ENCODE assay signal across 12 cellular contexts in genomic region chr1:10897981-10898728, GRCh38.
DNase-seq lines count a peak whose midpoint lies in the region; ATAC-seq and TF ChIP-seq lines count a peak whose summit lies in the region.
"Had no signal": no experiment of that assay in that cellular context is flagged by ENCODE, and none has a peak within 500 bp of the region (broad histone marks: within the 10 kb centered on the region; RNA-seq: fewer than 3 reads in every experiment).

No MANE protein-coding gene starts in this region.

- peak; percentile 65 for DNase-seq in BE2C
- peak; percentile 86 for DNase-seq in UCSD-AML1 (lab: John Stamatoyannopoulos, UW; ENCODE audit: unreplicated experiment)
- peak; percentile 21 for DNase-seq in hepatocyte (ENCODE audit: low spot score)
- no peak for DNase-seq in activated CD4-positive, alpha-beta T cell treated with anti-CD3 and anti-CD28 coated beads, Interleukin-2, amount 50 U/mL, for 48 hours
- DNase-seq in NCI-H187 (lab: John Stamatoyannopoulos, UW): no peak
- DNase-seq in NCI-H2029 (lab: John Stamatoyannopoulos, UW): no peak
- DNase-seq in omental fat pad (ENCODE audit: low spot score): no peak
- DNase-seq: activated T-cell treated with anti-CD3 and anti-CD28 coated beads for 4 hours; NCI-H524 treated with DMSO at 0.1 percent for 48 hours; stimulated activated naive CD4-positive, alpha-beta T cell had no signal

- peaks cover 42% of the 10 kb centered on the region for H3K4me1 ChIP-seq in BE2C
- H3K4me1 ChIP-seq in HEK293 (ENCODE audit: control insufficient read depth, insufficient read depth, low read length): peaks cover 3% of the 10 kb centered on the region; the same call in 1 of the 2 replicates
- peaks cover 18% of the 10 kb centered on the region for H3K4me1 ChIP-seq in hepatocyte (ENCODE audit: insufficient read depth)

- CTCF ChIA-PET in HEK293 (lab: Yijun Ruan, JAX): interaction anchor here (0.5 to 0.6 kb wide), 2 partner anchors 99 to 114 kb away, joined by 3 read pairs; no protein-coding TSS in a partner anchor

- no peak overlapping the region for H2AFZ ChIP-seq in hepatocyte

- H4K20me1 ChIP-seq in hepatocyte (ENCODE audit: insufficient read depth, poor library complexity, severe bottlenecking): no peaks in the 10 kb centered on the region

- no peak overlapping the region for H3K4me3 ChIP-seq in BE2C (ENCODE audit: low read depth, low read length)
- H3K4me3 ChIP-seq in HEK293 (ENCODE audit: low read depth, low read length): no peak overlapping the region
- H3K4me3 ChIP-seq in hepatocyte: no peak overlapping the region
- H3K4me3 ChIP-seq: SK-N-MC had no signal

- H3K4me2 ChIP-seq in hepatocyte: no peak overlapping the region

- H3K9me2 ChIP-seq in hepatocyte (replicated peaks; ENCODE audit: insufficient read depth): no peaks in the 10 kb centered on the region

- no peaks in the 10 kb centered on the region for H3K79me2 ChIP-seq in hepatocyte

- ATAC-seq in omental fat pad (ENCODE audit: low FRiP score): no peak

- TF ChIP-seq CTCF in BE2C (IDR thresholded peaks at IDR 0.05; ENCODE audit: low read depth, low read length) (no peak), HEK293 (tag by site-specific recombination; IDR thresholded peaks at IDR 0.05) (no peak), hepatocyte (IDR thresholded peaks at IDR 0.05; ENCODE audit: poor library complexity) (no peak), omental fat pad (IDR thresholded peaks at IDR 0.05) (no peak)

- WGBS in hepatocyte (ENCODE audit: low lambda C conversion rate, missing lambda C conversion rate): 58% methylated on average over 14 of the region's 17 CpGs

- H3K36me3 ChIP-seq in BE2C (no peaks in the 10 kb centered on the region), HEK293 (ENCODE audit: control insufficient read depth in 2 of 2, insufficient read depth in 1 of 2, low read length in 2 of 2) (no peaks in the 10 kb centered on the region), hepatocyte (replicated peaks; ENCODE audit: insufficient read depth, low read depth) (no peaks in the 10 kb centered on the region)

- H3K9me3 ChIP-seq in BE2C (no peaks in the 10 kb centered on the region), HEK293 (ENCODE audit: control insufficient read depth, insufficient read depth, low read depth, low read length) (no peaks in the 10 kb centered on the region), hepatocyte (ENCODE audit: low read depth) (no peaks in the 10 kb centered on the region)

- POLR2A ChIA-PET in HEK293 (lab: Yijun Ruan, JAX): no interaction called here

- no peaks in the 10 kb centered on the region for H3K27me3 ChIP-seq in BE2C
- H3K27me3 ChIP-seq in hepatocyte: no peaks in the 10 kb centered on the region

- H3K27ac ChIP-seq in HEK293 (ENCODE audit: extremely low read depth, low read depth, low read length): no peak overlapping the region
- no peak overlapping the region for H3K27ac ChIP-seq in hepatocyte
- H3K27ac ChIP-seq: SK-N-MC had no signal

TF ChIP-seq in HEK293, 187 proteins besides CTCF, POLR2A, EP300 and RAD21:
- TF ChIP-seq ZXDB (tag by site-specific recombination; IDR thresholded peaks at IDR 0.05) (no peak), OSR2 (tag by site-specific recombination; IDR thresholded peaks at IDR 0.05) (0 out of 2 replicates have a peak, but pooled peaks have one; percentile 21), GLIS1 (tag by site-specific recombination; IDR thresholded peaks at IDR 0.05) (0 out of 2 replicates have a peak, but pooled peaks have one; percentile 49), ZNF335 (tag by site-specific recombination; conservative IDR thresholded peaks at IDR 0.05) (peak; percentile 57), SP2 (tag by site-specific recombination; IDR thresholded peaks at IDR 0.05) (peak; percentile 21; the same call in 1 of the 2 replicates), ZFHX2 (tag by site-specific recombination; conservative IDR thresholded peaks at IDR 0.05) (peak; percentile 42), SP7 (tag by site-specific recombination; IDR thresholded peaks at IDR 0.05) (0 out of 2 replicates have a peak, but pooled peaks have one; percentile 28), ZIC2 (tag by site-specific recombination; IDR thresholded peaks at IDR 0.05) (peak; percentile 93), KLF17 (tag by site-specific recombination; IDR thresholded peaks at IDR 0.05) (peak; percentile 55; the same call in 1 of the 2 replicates), ZNF280C (tag by site-specific recombination; IDR thresholded peaks at IDR 0.05) (no peak)

Comparison
In these comparisons a context has a peak if more than half of its experiments do, and no peak if none do; other contexts are left out.
1. DNase-seq: peak in BE2C (single experiment), UCSD-AML1 (single experiment) and hepatocyte (single experiment); none in activated CD4-positive, alpha-beta T cell treated with anti-CD3 and anti-CD28 coated beads, Interleukin-2, amount 50 U/mL, for 48 hours (0 of 2), NCI-H187 (0 of 2), NCI-H2029 (single experiment) and omental fat pad (single experiment).